ENCODE assay signal across 14 cellular contexts in the genomic region with DNA sequence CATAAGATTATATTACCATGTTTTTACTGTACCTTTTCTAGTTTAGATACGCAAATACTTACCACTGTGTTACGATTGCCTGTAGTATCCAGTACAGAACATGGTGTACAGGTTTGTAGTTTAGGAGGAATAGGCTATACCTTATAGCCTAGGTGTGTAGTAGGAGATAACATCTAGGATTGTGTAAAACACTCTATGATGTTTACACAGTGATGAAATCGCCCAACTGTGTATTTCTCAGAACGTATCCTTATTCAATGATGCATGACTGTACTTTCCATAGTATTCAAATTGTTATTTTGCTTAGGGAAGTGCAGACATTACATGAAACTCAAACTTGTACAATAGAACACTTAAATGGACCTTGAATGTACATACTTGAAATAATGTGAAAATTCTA.
"Had no signal": no experiment of that assay in that cellular context is flagged by ENCODE, and none has a peak within 500 bp of the region (broad histone marks: within the 10 kb centered on the region; RNA-seq: fewer than 3 reads in every experiment).

No MANE protein-coding gene starts in this region.

- H3K27ac Mint-ChIP-seq: activated naive CD4-positive, alpha-beta T cell treated with anti-CD3 and anti-CD28 coated beads for 36 hours; activated T-helper 17 cell treated with anti-CD3 and anti-CD28 coated beads, Interleukin-2, amount 50 U/mL, for 72 hours; memory B cell; natural killer cell treated with Interleukin-12 subunit alpha and Interleukin-12 subunit beta and Interleukin-15 and Interleukin-18, amount 100 ng/mL, for 72 hours; stimulated activated memory B cell treated with anti-CD40 and anti-IgM and Interleukin-4, amounts not matched to agents 10 μg/mL and 1 μg/mL and 100 μg/mL, for 72 hours had no signal

- DNase-seq: activated CD4-positive, alpha-beta T cell treated with anti-CD3 and anti-CD28 coated beads for 4 hours; activated naive CD4-positive, alpha-beta T cell treated with anti-CD3 and anti-CD28 coated beads for 36 hours; caudate nucleus; effector CD8-positive, alpha-beta T cell; hypothalamus; left cardiac atrium; nucleus accumbens; right lobe of liver had no signal

- ATAC-seq: activated T-helper 17 cell treated with anti-CD3 and anti-CD28 coated beads, Interleukin-2, amount 50 U/mL, for 72 hours; left cardiac atrium; natural killer cell treated with Interleukin-12 subunit alpha and Interleukin-12 subunit beta and Interleukin-15 and Interleukin-18, amount 100 ng/mL, for 72 hours; right lobe of liver; stimulated activated memory B cell treated with anti-CD40 and anti-IgM and Interleukin-4, amounts not matched to agents 10 μg/mL and 1 μg/mL and 100 μg/mL, for 72 hours had no signal

- H3K27me3 Mint-ChIP-seq: stimulated activated memory B cell treated with anti-CD40 and anti-IgM and Interleukin-4, amounts not matched to agents 10 μg/mL and 1 μg/mL and 100 μg/mL, for 72 hours had no signal

- H3K4me3 Mint-ChIP-seq: activated naive CD4-positive, alpha-beta T cell treated with anti-CD3 and anti-CD28 coated beads for 36 hours; activated T-helper 17 cell treated with anti-CD3 and anti-CD28 coated beads, Interleukin-2, amount 50 U/mL, for 72 hours; memory B cell; natural killer cell treated with Interleukin-12 subunit alpha and Interleukin-12 subunit beta and Interleukin-15 and Interleukin-18, amount 100 ng/mL, for 72 hours; stimulated activated memory B cell treated with anti-CD40 and anti-IgM and Interleukin-4, amounts not matched to agents 10 μg/mL and 1 μg/mL and 100 μg/mL, for 72 hours had no signal

- H3K4me1 Mint-ChIP-seq: activated T-helper 17 cell treated with anti-CD3 and anti-CD28 coated beads, Interleukin-2, amount 50 U/mL, for 72 hours; stimulated activated memory B cell treated with anti-CD40 and anti-IgM and Interleukin-4, amounts not matched to agents 10 μg/mL and 1 μg/mL and 100 μg/mL, for 72 hours had no signal

- H3K36me3 Mint-ChIP-seq: memory B cell had no signal

- H3K4me3 ChIP-seq: coronary artery, right lobe of liver, tibial nerve had no signal
